In genomic region chr17:59513934-59514841, GRCh38 we compare ENCODE assay signal across 1 cellular context.
TF ChIP-seq lines count a peak whose summit lies in the region.

No MANE protein-coding gene starts in this region.

TF ChIP-seq in HepG2, 621 proteins besides CTCF, POLR2A, EP300 and RAD21 (continued from another document and continues in another):
- TF ChIP-seq ZNF652 (CRISPR knock-in tag; IDR thresholded peaks at IDR 0.05; ENCODE audit: borderline replicate concordance, low read depth) (peak; percentile 82), ZSCAN9 (CRISPR knock-in tag; IDR thresholded peaks at IDR 0.05; ENCODE audit: borderline replicate concordance) (peak; percentile 56; the same call in 1 of the 2 replicates), HINFP (CRISPR knock-in tag; IDR thresholded peaks at IDR 0.05; ENCODE audit: low read depth) (no peak), FIP1L1 (IDR thresholded peaks at IDR 0.05; ENCODE audit: borderline replicate concordance, insufficient read depth, low read depth, low read length) (no peak), ZNF121 (CRISPR knock-in tag; IDR thresholded peaks at IDR 0.05) (0 out of 2 replicates have a peak, but pooled peaks have one; percentile 30), FOXO4 (CRISPR knock-in tag; conservative IDR thresholded peaks at IDR 0.05) (no peak), ZNF572 (CRISPR knock-in tag; IDR thresholded peaks at IDR 0.05) (no peak), ZC3H13 (CRISPR knock-in tag; IDR thresholded peaks at IDR 0.05) (no peak), ZBTB26 (CRISPR knock-in tag; IDR thresholded peaks at IDR 0.05; ENCODE audit: borderline replicate concordance) (no peak), ZNF451 (CRISPR knock-in tag; IDR thresholded peaks at IDR 0.05) (no peak), TRIM22 (IDR thresholded peaks at IDR 0.05) (no peak), ZBTB7B (CRISPR knock-in tag; IDR thresholded peaks at IDR 0.05) (peak; percentile 48; the same call in 1 of the 2 replicates), MED8 (CRISPR knock-in tag; IDR thresholded peaks at IDR 0.05; ENCODE audit: insufficient replicate concordance) (no peak), ARID5B (CRISPR knock-in tag; IDR thresholded peaks at IDR 0.05) (peak; percentile 99), PRDM15 (CRISPR knock-in tag; IDR thresholded peaks at IDR 0.05) (no peak), MAZ (IDR thresholded peaks at IDR 0.05; ENCODE audit: borderline replicate concordance, low read depth, low read length) (no peak), MAZ (CRISPR knock-in tag; IDR thresholded peaks at IDR 0.05; ENCODE audit: low read depth) (no peak), ZNF781 (CRISPR knock-in tag; IDR thresholded peaks at IDR 0.05; ENCODE audit: borderline replicate concordance, not compliant biosample characterization) (no peak), POLR2AphosphoS2 (IDR thresholded peaks at IDR 0.05; ENCODE audit: low read depth, low read length) (no peak), IKZF1 (IDR thresholded peaks at IDR 0.05) (no peak), NFATC3 (CRISPR knock-in tag; IDR thresholded peaks at IDR 0.05) (0 out of 2 replicates have a peak, but pooled peaks have one; percentile 22), ZNF460 (CRISPR knock-in tag; IDR thresholded peaks at IDR 0.05; ENCODE audit: borderline replicate concordance) (no peak), SRSF1 (optimal IDR thresholded peaks at IDR 0.05; ENCODE audit: low read depth, low read length) (no peak), ZNF33A (CRISPR knock-in tag; IDR thresholded peaks at IDR 0.05; ENCODE audit: borderline replicate concordance) (no peak), ZNF224 (CRISPR knock-in tag; IDR thresholded peaks at IDR 0.05) (no peak), ZBTB49 (CRISPR knock-in tag; IDR thresholded peaks at IDR 0.05; ENCODE audit: borderline replicate concordance) (no peak), SNRNP70 (IDR thresholded peaks at IDR 0.05; ENCODE audit: low read depth, low read length) (no peak), NFRKB (IDR thresholded peaks at IDR 0.05) (no peak), ZNF326 (CRISPR knock-in tag; IDR thresholded peaks at IDR 0.05; ENCODE audit: borderline replicate concordance) (no peak), TEAD3 (CRISPR knock-in tag; optimal IDR thresholded peaks at IDR 0.05; ENCODE audit: borderline replicate concordance) (peak; percentile 94), ZNF644 (CRISPR knock-in tag; IDR thresholded peaks at IDR 0.05; ENCODE audit: low read depth) (peak; percentile 73; the same call in 1 of the 2 replicates), ZXDC (CRISPR knock-in tag; IDR thresholded peaks at IDR 0.05) (no peak), ZNF550 (CRISPR knock-in tag; IDR thresholded peaks at IDR 0.05; ENCODE audit: borderline replicate concordance) (no peak), IRF1 (CRISPR knock-in tag; IDR thresholded peaks at IDR 0.05; ENCODE audit: low read depth) (no peak), TAF1 (CRISPR knock-in tag; IDR thresholded peaks at IDR 0.05) (no peak), THAP9 (CRISPR knock-in tag; IDR thresholded peaks at IDR 0.05; ENCODE audit: borderline replicate concordance) (no peak)
